Comparison of ENCODE assay signal across 1 cellular context in genomic region chr15:85589873-85590272, GRCh38.
TF ChIP-seq lines count a peak whose summit lies in the region.

No MANE protein-coding gene starts in this region.

TF ChIP-seq in HepG2, 621 proteins besides CTCF, POLR2A, EP300 and RAD21 (continued from another document and continues in another):
- TF ChIP-seq THAP9 (CRISPR knock-in tag; IDR thresholded peaks at IDR 0.05; ENCODE audit: borderline replicate concordance): no peak
- TF ChIP-seq ARID5B (CRISPR knock-in tag; IDR thresholded peaks at IDR 0.05): peak; percentile 28; the same call in 1 of the 2 replicates
- no peak for TF ChIP-seq FOXK1 (CRISPR knock-in tag; IDR thresholded peaks at IDR 0.05; ENCODE audit: borderline replicate concordance, low read depth)
- no peak for TF ChIP-seq NFKB2 (CRISPR knock-in tag; IDR thresholded peaks at IDR 0.05; ENCODE audit: borderline replicate concordance)
- TF ChIP-seq ZNF276 (CRISPR knock-in tag; IDR thresholded peaks at IDR 0.05; ENCODE audit: low read depth): no peak
- TF ChIP-seq ZNF883 (CRISPR knock-in tag; IDR thresholded peaks at IDR 0.05; ENCODE audit: not compliant biosample characterization): no peak
- TF ChIP-seq ZMYM4 (CRISPR knock-in tag; IDR thresholded peaks at IDR 0.05): peak; percentile 61
- no peak for TF ChIP-seq HCFC1 (IDR thresholded peaks at IDR 0.05; ENCODE audit: low read depth, low read length)
- TF ChIP-seq ARID3A (IDR thresholded peaks at IDR 0.05; ENCODE audit: low read depth, low read length): peak; percentile 83
- TF ChIP-seq ZNF879 (CRISPR knock-in tag; IDR thresholded peaks at IDR 0.05): no peak
- TF ChIP-seq MIXL1 (CRISPR knock-in tag; IDR thresholded peaks at IDR 0.05): no peak
- no peak for TF ChIP-seq HIC2 (CRISPR knock-in tag; IDR thresholded peaks at IDR 0.05; ENCODE audit: low read depth)
- TF ChIP-seq ZBTB3 (CRISPR knock-in tag; IDR thresholded peaks at IDR 0.05; ENCODE audit: borderline replicate concordance, low read depth): no peak
- TF ChIP-seq ZNF251 (CRISPR knock-in tag; IDR thresholded peaks at IDR 0.05): no peak
- TF ChIP-seq ZNF773 (CRISPR knock-in tag; IDR thresholded peaks at IDR 0.05; ENCODE audit: borderline replicate concordance): no peak
- TF ChIP-seq ZNF580 (CRISPR knock-in tag; IDR thresholded peaks at IDR 0.05; ENCODE audit: borderline replicate concordance, low read depth): no peak
- TF ChIP-seq HNF4A (CRISPR knock-in tag; IDR thresholded peaks at IDR 0.05): no peak
- TF ChIP-seq SP140L (CRISPR knock-in tag; IDR thresholded peaks at IDR 0.05; ENCODE audit: borderline replicate concordance): no peak
- TF ChIP-seq NCOA2 (CRISPR knock-in tag; IDR thresholded peaks at IDR 0.05): no peak
- no peak for TF ChIP-seq SOX13 (IDR thresholded peaks at IDR 0.05)
- TF ChIP-seq SOX13 (CRISPR knock-in tag; conservative IDR thresholded peaks at IDR 0.05 in 1 of 2, IDR thresholded peaks at IDR 0.05 in 1 of 2): peak in 1 of 2 experiments; percentile 16; a peak in 1 of 4 replicates
- TF ChIP-seq ZNF282 (IDR thresholded peaks at IDR 0.05; ENCODE audit: partially characterized antibody): no peak
- TF ChIP-seq ZNF367 (CRISPR knock-in tag; IDR thresholded peaks at IDR 0.05; ENCODE audit: borderline replicate concordance): no peak
- no peak for TF ChIP-seq MLX (CRISPR knock-in tag; IDR thresholded peaks at IDR 0.05)
- peak; percentile 70 for TF ChIP-seq CEBPB (IDR thresholded peaks at IDR 0.05; ENCODE audit: borderline replicate concordance, low read depth, low read length)
- peak; percentile 27; the same call in 1 of the 2 replicates for TF ChIP-seq POGZ (CRISPR knock-in tag; IDR thresholded peaks at IDR 0.05)
- TF ChIP-seq ZNF564 (CRISPR knock-in tag; IDR thresholded peaks at IDR 0.05): no peak
- no peak for TF ChIP-seq IKZF4 (CRISPR knock-in tag; IDR thresholded peaks at IDR 0.05; ENCODE audit: borderline replicate concordance, low read depth, not compliant biosample characterization)
- no peak for TF ChIP-seq HNF4G (IDR thresholded peaks at IDR 0.05; ENCODE audit: borderline replicate concordance, low read depth, low read length)
- no peak for TF ChIP-seq HNF4G (CRISPR knock-in tag; IDR thresholded peaks at IDR 0.05; ENCODE audit: borderline replicate concordance, low read depth)
- no peak for TF ChIP-seq ZFP1 (CRISPR knock-in tag; IDR thresholded peaks at IDR 0.05)
- no peak for TF ChIP-seq SP1 (IDR thresholded peaks at IDR 0.05)
- no peak for TF ChIP-seq SP1 (CRISPR knock-in tag; IDR thresholded peaks at IDR 0.05)
- TF ChIP-seq ZNF354B (CRISPR knock-in tag; IDR thresholded peaks at IDR 0.05): no peak
- TF ChIP-seq TEAD3 (CRISPR knock-in tag; optimal IDR thresholded peaks at IDR 0.05; ENCODE audit: borderline replicate concordance): peak; percentile 52
- TF ChIP-seq ZNF44 (CRISPR knock-in tag; IDR thresholded peaks at IDR 0.05): no peak
- no peak for TF ChIP-seq ZNF800 (CRISPR knock-in tag; IDR thresholded peaks at IDR 0.05)
- peak; percentile 69; the same call in 1 of the 2 replicates for TF ChIP-seq HOMEZ (CRISPR knock-in tag; IDR thresholded peaks at IDR 0.05; ENCODE audit: low read depth)
- no peak for TF ChIP-seq POGK (CRISPR knock-in tag; conservative IDR thresholded peaks at IDR 0.05)
- peak; percentile 92 for TF ChIP-seq ZNF24 (IDR thresholded peaks at IDR 0.05)
- TF ChIP-seq DRAP1 (CRISPR knock-in tag; IDR thresholded peaks at IDR 0.05): peak; percentile 60; the same call in 1 of the 2 replicates
